In the genomic region with DNA sequence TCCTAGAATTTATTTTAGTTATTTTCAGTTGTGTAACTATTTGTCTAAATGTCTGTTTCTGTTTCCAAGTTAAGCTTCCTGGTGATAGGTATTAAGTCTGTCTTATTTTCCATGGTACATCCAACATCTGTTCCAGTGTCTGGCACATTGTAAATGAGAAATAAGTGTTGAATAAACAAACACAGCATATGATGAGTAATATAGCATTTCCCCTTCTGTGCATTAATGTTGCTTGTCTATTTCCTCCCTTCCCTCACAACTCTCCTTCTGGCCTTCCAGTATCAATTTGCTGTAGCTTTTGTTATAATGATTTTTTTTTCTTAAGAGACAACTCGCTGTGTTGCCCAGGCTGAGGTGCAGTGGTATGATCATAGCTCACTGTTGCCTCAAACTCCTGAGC, we compare ENCODE assay signal across 22 cellular contexts. TPM values are rescaled to one million over a fixed set of nuclear protein-coding genes. Genes with fewer than 3 reads are reported as not detected.
DNase-seq lines count a peak whose midpoint lies in the region; ATAC-seq and TF ChIP-seq lines count a peak whose summit lies in the region.
"Had no signal": no experiment of that assay in that cellular context is flagged by ENCODE, and none has a peak within 500 bp of the region (broad histone marks: within the 10 kb centered on the region; RNA-seq: fewer than 3 reads in every experiment).

No MANE protein-coding gene starts in this region.

- TF ChIP-seq CTCF in PC-3 (conservative IDR thresholded peaks at IDR 0.05; ENCODE audit: low read depth, low read length): no peak
- no peak for TF ChIP-seq CTCF in PC-9 (conservative IDR thresholded peaks at IDR 0.05)

- H3K4me2 ChIP-seq in PC-3 (ENCODE audit: low read length) (no peak overlapping the region), PC-9 (no peak overlapping the region)
- H3K4me2 ChIP-seq: BLaER1 had no signal

- H3K4me1 ChIP-seq in PC-3 (ENCODE audit: insufficient read depth, low read length) (peaks cover 32% of the 10 kb centered on the region), PC-9 (replicated peaks; ENCODE audit: insufficient read depth) (peaks cover 11% of the 10 kb centered on the region)
- H3K4me1 ChIP-seq in naive thymus-derived CD4-positive, alpha-beta T cell (ENCODE audit: control insufficient read depth in 2 of 2, insufficient read depth in 2 of 2, low read length in 2 of 2): peaks cover 0 to 6% of the 10 kb centered on the region in 2 donors
- H3K4me1 ChIP-seq: thyroid gland had no signal

- no peak overlapping the region for H3K9ac ChIP-seq in PC-3 (ENCODE audit: low read length)
- H3K9ac ChIP-seq: BLaER1 had no signal

- H3K27ac ChIP-seq in PC-3 (ENCODE audit: low read length) (no peak overlapping the region), epithelial cell of prostate (peak overlapping the region; percentile 1), PC-9 (no peak overlapping the region)
- no peak overlapping the region for H3K27ac ChIP-seq in naive thymus-derived CD4-positive, alpha-beta T cell (ENCODE audit: low read depth, low read length)
- H3K27ac ChIP-seq: BLaER1, cardiac muscle cell, thyroid gland, WERI-Rb-1 had no signal

- no peaks in the 10 kb centered on the region for H3K9me3 ChIP-seq in PC-3 (ENCODE audit: low read length)
- no peaks in the 10 kb centered on the region for H3K9me3 ChIP-seq in naive thymus-derived CD4-positive, alpha-beta T cell (ENCODE audit: control insufficient read depth in 2 of 3, low read length in 3 of 3)
- H3K9me3 ChIP-seq in PC-9 (ENCODE audit: insufficient read depth, low read depth): no peaks in the 10 kb centered on the region
- H3K9me3 ChIP-seq: BLaER1, thyroid gland had no signal

- H4K20me1 ChIP-seq in PC-3 (ENCODE audit: low read length) (no peaks in the 10 kb centered on the region), PC-9 (ENCODE audit: insufficient read depth) (no peaks in the 10 kb centered on the region)
- H4K20me1 ChIP-seq: BLaER1 had no signal

- H3K4me1 Mint-ChIP-seq in naive thymus-derived CD4-positive, alpha-beta T cell: peaks cover 4 to 23% (median 6%) of the 10 kb centered on the region in 7 donors

- intact Hi-C loops in PC-3 (cut with micrococcal nuclease): loop anchor here (5.0 kb wide), 1 partner anchor 41 kb away; the partner anchor contains the start of gene PLAC8
- intact Hi-C loops in naive thymus-derived CD4-positive, alpha-beta T cell (cut with micrococcal nuclease): loop anchor here in 1 of 2 donors (10.0 kb wide), 1 partner anchor 314 kb away; no protein-coding TSS in a partner anchor
- intact Hi-C loops in PC-9 (cut with micrococcal nuclease; ENCODE audit: unreplicated experiment): loop anchor here (5.0 kb wide), 1 partner anchor 191 kb away; no protein-coding TSS in a partner anchor

- POLR2A ChIA-PET in PC-3 (lab: Charles Lee; ENCODE audit: unreplicated experiment): no interaction called here
- POLR2A ChIA-PET in naive thymus-derived CD4-positive, alpha-beta T cell (lab: Charles Lee): interaction anchor here (0.7 to 1.5 kb wide), 5 partner anchors 10 to 147 kb away, joined by 3 to 6 read pairs (median 3); partner anchors contain the start of gene COPS4
- POLR2A ChIA-PET in PC-9 (lab: Charles Lee; ENCODE audit: unreplicated experiment): no interaction called here

- H3K27ac Mint-ChIP-seq in naive thymus-derived CD4-positive, alpha-beta T cell: peak overlapping the region in 8 of 9 donors; percentile 0 to 60 (median 50)
- H3K27ac Mint-ChIP-seq: activated CD4-positive, alpha-beta memory T cell treated with anti-CD3 and anti-CD28 coated beads for 36 hours; T-helper 1 cell treated with Interleukin-12 subunit alpha and Interleukin-12 subunit beta and Interleukin-4 antibody, amounts not matched to agents 30 μg/mL and 1 μg/mL, for 36 hours had no signal

- CTCF ChIA-PET in PC-3 (lab: Charles Lee) (interaction anchor here (0.7 kb wide), 1 partner anchor 211 kb away, joined by 3 read pairs; no protein-coding TSS in a partner anchor), PC-9 (lab: Charles Lee) (interaction anchor here (0.6 kb wide), 1 partner anchor 64 kb away, joined by 4 read pairs; no protein-coding TSS in a partner anchor)
- CTCF ChIA-PET in naive thymus-derived CD4-positive, alpha-beta T cell (lab: Charles Lee): interaction anchor here (0.5 to 1.7 kb wide), 13 partner anchors 12 to 465 kb away, joined by 3 to 8 read pairs (median 4); partner anchors contain the start of genes COPS4, COQ2 and GPAT3

- H2AFZ ChIP-seq in PC-3 (ENCODE audit: low read length) (no peak overlapping the region), PC-9 (no peak overlapping the region)

- DNase-seq in DMS53 treated with DMSO at 0.1 percent for 48 hours (lab: John Stamatoyannopoulos, UW; ENCODE audit: unreplicated experiment): peak; percentile 63
- peak; percentile 30 for DNase-seq in PC-3
- no peak for DNase-seq in epithelial cell of prostate (ENCODE audit: low read depth, low spot score)
- DNase-seq in naive thymus-derived CD4-positive, alpha-beta T cell: no peak
- no peak for DNase-seq in activated CD8-positive, alpha-beta memory T cell treated with anti-CD3 and anti-CD28 coated beads for 24 hours
- no peak for DNase-seq in PC-9
- no peak for DNase-seq in C1 segment of cervical spinal cord (lab: John Stamatoyannopoulos, UW)
- DNase-seq: activated CD4-positive, alpha-beta memory T cell treated with anti-CD3 and anti-CD28 coated beads for 36 hours; activated T-cell treated with anti-CD3 and anti-CD28 coated beads, Interleukin-2, amount 50 U/mL, for 4 hours; effector CD4-positive, alpha-beta T cell; hypothalamus; kidney glomerular epithelial cell; midbrain; NCI-H146; retina; stimulated activated naive CD4-positive, alpha-beta T cell; thyroid gland; WERI-Rb-1 had no signal

- H3K4me3 Mint-ChIP-seq in naive thymus-derived CD4-positive, alpha-beta T cell: no peak overlapping the region
- H3K4me3 Mint-ChIP-seq: activated CD4-positive, alpha-beta memory T cell treated with anti-CD3 and anti-CD28 coated beads for 36 hours; activated T-cell treated with anti-CD3 and anti-CD28 coated beads, Interleukin-2, amount 50 U/mL, for 4 hours; T-helper 1 cell treated with Interleukin-12 subunit alpha and Interleukin-12 subunit beta and Interleukin-4 antibody, amounts not matched to agents 30 μg/mL and 1 μg/mL, for 36 hours had no signal

- BruUV-seq in PC-3 (replicated peaks; lab: Mats Ljungman, UMichigan): no TSS peak
- no TSS peak for BruUV-seq in PC-9 (replicated peaks; lab: Mats Ljungman, UMichigan)

- H3K9me3 Mint-ChIP-seq in naive thymus-derived CD4-positive, alpha-beta T cell: no peaks in the 10 kb centered on the region
- H3K9me3 Mint-ChIP-seq: activated CD4-positive, alpha-beta memory T cell treated with anti-CD3 and anti-CD28 coated beads for 36 hours; activated T-cell treated with anti-CD3 and anti-CD28 coated beads, Interleukin-2, amount 50 U/mL, for 4 hours; T-helper 1 cell treated with Interleukin-12 subunit alpha and Interleukin-12 subunit beta and Interleukin-4 antibody, amounts not matched to agents 30 μg/mL and 1 μg/mL, for 36 hours had no signal

- H3K9me2 ChIP-seq in PC-3 (replicated peaks; ENCODE audit: low read length) (no peaks in the 10 kb centered on the region), PC-9 (ENCODE audit: insufficient read depth) (no peaks in the 10 kb centered on the region)

- no peaks in the 10 kb centered on the region for H3K27me3 ChIP-seq in PC-3 (ENCODE audit: low read length)
- no peaks in the 10 kb centered on the region for H3K27me3 ChIP-seq in naive thymus-derived CD4-positive, alpha-beta T cell (ENCODE audit: control insufficient read depth in 2 of 2, insufficient read depth in 2 of 2, low read length in 2 of 2)
- H3K27me3 ChIP-seq in PC-9 (ENCODE audit: insufficient read depth, low read depth): no peaks in the 10 kb centered on the region
- H3K27me3 ChIP-seq: BLaER1, cardiac muscle cell, thyroid gland had no signal

- H3F3A ChIP-seq in PC-3 (ENCODE audit: low read length, unreplicated experiment) (no peaks in the 10 kb centered on the region), PC-9 (ENCODE audit: insufficient read depth, low read depth) (no peaks in the 10 kb centered on the region; the same call in 1 of the 2 replicates)

- H3K36me3 Mint-ChIP-seq in naive thymus-derived CD4-positive, alpha-beta T cell: peaks cover 16 to 46% (median 19%) of the 10 kb centered on the region in 5 donors

- H3K27me3 Mint-ChIP-seq in naive thymus-derived CD4-positive, alpha-beta T cell: no peaks in the 10 kb centered on the region
- H3K27me3 Mint-ChIP-seq: activated CD4-positive, alpha-beta memory T cell treated with anti-CD3 and anti-CD28 coated beads for 36 hours had no signal

- H3K36me3 ChIP-seq in PC-3 (ENCODE audit: low read depth, low read length): peaks cover 13% of the 10 kb centered on the region
- peaks cover 7 to 36% (median 8%) of the 10 kb centered on the region in 3 experiments for H3K36me3 ChIP-seq in naive thymus-derived CD4-positive, alpha-beta T cell (ENCODE audit: control insufficient read depth in 2 of 3, insufficient read depth in 3 of 3, low read length in 3 of 3)
- H3K36me3 ChIP-seq in PC-9 (ENCODE audit: low read depth): peaks cover 11% of the 10 kb centered on the region

- H3K4me3 ChIP-seq in PC-3 (ENCODE audit: low read length): no peak overlapping the region
- H3K4me3 ChIP-seq in naive thymus-derived CD4-positive, alpha-beta T cell (ENCODE audit: low read length): no peak overlapping the region
- H3K4me3 ChIP-seq in PC-9: no peak overlapping the region
- H3K4me3 ChIP-seq: BLaER1, cardiac muscle cell, thyroid gland had no signal

- ATAC-seq in PC-3: peak; percentile 75
- ATAC-seq in naive thymus-derived CD4-positive, alpha-beta T cell: no peak
- ATAC-seq: activated T-cell treated with anti-CD3 and anti-CD28 coated beads, Interleukin-2, amount 50 U/mL, for 4 hours had no signal

- H3K79me2 ChIP-seq in PC-3 (ENCODE audit: low read length) (no peaks in the 10 kb centered on the region), PC-9 (ENCODE audit: low read depth) (no peaks in the 10 kb centered on the region)

RNA-seq across cellular contexts. Expression of gene COPS4, which starts 36.1 kb away (rescaled TPM):
- 49.5 and 58.3 TPM in 2 replicates for total RNA-seq in PC-3 (2014; rRNA removed)
- 10 to 100 TPM; 23.5 to 32.8 (median 24.7) TPM for total RNA-seq in naive thymus-derived CD4-positive, alpha-beta T cell
- polyA plus RNA-seq in naive thymus-derived CD4-positive, alpha-beta T cell: 10 to 100 TPM; 53.7 to 59.7 TPM
- 15.4 and 17.1 TPM in 2 replicates for total RNA-seq in PC-9 (2021)

RNA-seq across cellular contexts. Expression of gene PLAC8, which starts 43.4 kb away (rescaled TPM):
- 1.6 and 3.7 TPM in 2 replicates for total RNA-seq in PC-3 (2014; rRNA removed)
- total RNA-seq in naive thymus-derived CD4-positive, alpha-beta T cell: 100 to 1,000 TPM; 204 to 340 (median 247) TPM
- polyA plus RNA-seq in naive thymus-derived CD4-positive, alpha-beta T cell: 100 to 1,000 TPM; 336 to 634 TPM
- 39.0 and 52.7 TPM in 2 replicates for total RNA-seq in PC-9 (2021)
- total RNA-seq: cardiac muscle cell, HT1080 had no signal

Comparison
In these comparisons a context has a peak if more than half of its experiments do, and no peak if none do; other contexts are left out.
1. DNase-seq: peak in DMS53 treated with DMSO at 0.1 percent for 48 hours (single experiment) and PC-3 (single experiment); none in epithelial cell of prostate (single experiment), naive thymus-derived CD4-positive, alpha-beta T cell (0 of 9), activated CD8-positive, alpha-beta memory T cell treated with anti-CD3 and anti-CD28 coated beads for 24 hours (single experiment), PC-9 (0 of 2) and C1 segment of cervical spinal cord (0 of 14).